ENCODE assay signal across 9 cellular contexts in the genomic region with DNA sequence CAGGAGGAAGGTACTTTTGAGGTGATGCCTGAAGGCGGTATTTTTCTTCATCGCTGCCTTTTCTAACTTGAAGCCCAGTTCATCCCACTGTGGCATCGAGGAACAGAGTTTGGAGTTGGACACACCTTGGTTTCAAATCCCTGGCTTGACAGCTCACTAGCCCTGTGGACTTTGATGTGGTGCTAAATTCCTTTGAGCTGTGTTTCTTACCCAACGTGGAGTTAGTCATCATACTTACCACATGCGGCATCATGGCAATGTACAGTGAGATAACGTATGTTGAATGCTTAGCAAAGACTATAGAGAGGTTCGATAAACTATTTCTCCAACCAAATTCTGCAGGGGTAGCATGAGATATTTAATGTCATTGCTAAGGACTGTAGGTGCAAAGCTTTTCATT. TPM values are rescaled to one million over a fixed set of nuclear protein-coding genes. Genes with fewer than 3 reads are reported as not detected.
DNase-seq lines count a peak whose midpoint lies in the region; TF ChIP-seq lines count a peak whose summit lies in the region.
"Had no signal": no experiment of that assay in that cellular context is flagged by ENCODE, and none has a peak within 500 bp of the region (broad histone marks: within the 10 kb centered on the region; RNA-seq: fewer than 3 reads in every experiment).

No MANE protein-coding gene starts in this region.

- peak overlapping the region in 1 of 2 donors; percentile 49 for H3K9ac ChIP-seq in liver (ENCODE audit: low read depth in 1 of 2, low read length in 2 of 2)

- TF ChIP-seq POLR2A in breast epithelium (IDR thresholded peaks at IDR 0.05) = no peak

- H3K9me3 ChIP-seq in breast epithelium (peaks cover 0 to 1% of the 10 kb centered on the region in 2 donors), liver (ENCODE audit: control insufficient read depth in 4 of 4, low read length in 3 of 4) (no peaks in the 10 kb centered on the region)

- no peak for TF ChIP-seq RAD21 in liver (IDR thresholded peaks at IDR 0.05)

- no peaks in the 10 kb centered on the region for H3K27me3 ChIP-seq in breast epithelium
- H3K27me3 ChIP-seq in liver (ENCODE audit: control insufficient read depth in 4 of 4, insufficient read depth in 4 of 4, low read length in 3 of 4) = no peaks in the 10 kb centered on the region

- TF ChIP-seq CTCF in breast epithelium (IDR thresholded peaks at IDR 0.05) = no peak
- TF ChIP-seq CTCF in liver (IDR thresholded peaks at IDR 0.05; ENCODE audit: low read depth, low read length, missing input control) = no peak

- H3K4me3 ChIP-seq in breast epithelium (no peak overlapping the region), liver (ENCODE audit: low read depth in 1 of 3, low read length in 3 of 3) (no peak overlapping the region)
- H3K4me3 ChIP-seq: SK-N-MC had no signal

- H3K4me1 ChIP-seq in breast epithelium (peaks cover 0 to 18% of the 10 kb centered on the region in 2 donors), liver (ENCODE audit: control insufficient read depth in 4 of 4, insufficient read depth in 4 of 4, low read length in 3 of 4) (peaks cover 27 to 74% (median 67%) of the 10 kb centered on the region in 4 donors)

- WGBS in liver = 47% methylated on average over 7 of the region's 7 CpGs

- DNase-seq in A172 (ENCODE audit: low spot score) (peak; percentile 62), HS-5 (ENCODE audit: low read depth) (peak; percentile 65), breast epithelium (ENCODE audit: low spot score in 2 of 2) (no peak), middle frontal gyrus (ENCODE audit: extremely low spot score, low spot score) (no peak), GOT3 (lab: John Stamatoyannopoulos, UW) (no peak), midbrain (lab: John Stamatoyannopoulos, UW) (no peak)
- DNase-seq in stimulated activated CD4-positive, alpha-beta T cell treated with anti-CD3 and anti-CD28 coated beads, Interleukin-4, amount 100 ng/mL, for 4 hours = no peak

- H3K36me3 ChIP-seq in breast epithelium (no peaks in the 10 kb centered on the region), liver (ENCODE audit: control insufficient read depth in 4 of 4, insufficient read depth in 3 of 4, low read depth in 1 of 4, low read length in 3 of 4) (no peaks in the 10 kb centered on the region)

- intact Hi-C loops in breast epithelium (cut with DNase I; ENCODE audit: low total_unique reads) = no loop called here

- H3K27ac ChIP-seq in breast epithelium (peak overlapping the region; percentile 85 to 94), liver (ENCODE audit: low read depth in 1 of 2, low read length in 2 of 2) (peak overlapping the region; percentile 90 to 91)
- H3K27ac ChIP-seq: SK-N-MC had no signal

TF ChIP-seq in liver, 16 proteins besides CTCF, POLR2A, EP300 and RAD21:
- TF ChIP-seq FOXA1 (IDR thresholded peaks at IDR 0.05) (peak; percentile 37), REST (IDR thresholded peaks at IDR 0.05) (peak; percentile 53), GABPA (IDR thresholded peaks at IDR 0.05 in 1 of 2, conservative IDR thresholded peaks at IDR 0.05 in 1 of 2) (no peak), TAF1 (conservative IDR thresholded peaks at IDR 0.05) (no peak), RXRA (IDR thresholded peaks at IDR 0.05) (peak in 1 of 2 donors; percentile 76), FOXA2 (IDR thresholded peaks at IDR 0.05) (peak; percentile 29), HNF4A (conservative IDR thresholded peaks at IDR 0.05) (peak; percentile 97 to 99), SP1 (IDR thresholded peaks at IDR 0.05) (peak; percentile 83), HNF4G (IDR thresholded peaks at IDR 0.05) (peak; percentile 88), NR2F2 (IDR thresholded peaks at IDR 0.05) (peak; percentile 22), YY1 (IDR thresholded peaks at IDR 0.05) (no peak), EGR1 (IDR thresholded peaks at IDR 0.05; ENCODE audit: low read depth in 2 of 2) (no peak), JUND (IDR thresholded peaks at IDR 0.05) (peak; percentile 87 to 93)
- TF ChIP-seq, protein P1, sequence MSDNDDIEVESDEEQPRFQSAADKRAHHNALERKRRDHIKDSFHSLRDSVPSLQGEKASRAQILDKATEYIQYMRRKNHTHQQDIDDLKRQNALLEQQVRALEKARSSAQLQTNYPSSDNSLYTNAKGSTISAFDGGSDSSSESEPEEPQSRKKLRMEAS (IDR thresholded peaks at IDR 0.05) = peak; percentile 29
- TF ChIP-seq, protein P2, sequence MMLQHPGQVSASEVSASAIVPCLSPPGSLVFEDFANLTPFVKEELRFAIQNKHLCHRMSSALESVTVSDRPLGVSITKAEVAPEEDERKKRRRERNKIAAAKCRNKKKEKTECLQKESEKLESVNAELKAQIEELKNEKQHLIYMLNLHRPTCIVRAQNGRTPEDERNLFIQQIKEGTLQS (IDR thresholded peaks at IDR 0.05) = peak; percentile 84

RNA-seq across cellular contexts. Expression of gene PLEKHG3, which starts 3.4 kb away (rescaled TPM):
- total RNA-seq in A172 (2014; rRNA removed; shearing (Covaris generic)) = 11.2 and 12.3 TPM in 2 replicates
- 10 to 100 TPM; 18.7 to 31.5 (median 30.3) TPM for total RNA-seq in breast epithelium
- 10 to 100 TPM; 14.5 to 14.7 TPM for total RNA-seq in liver
- polyA plus RNA-seq in liver = 10 to 100 TPM in 1 of 2 donors, 1 to 10 TPM in 1; 8.4 to 21.3 TPM

Comparison
In these comparisons a context has a peak if more than half of its experiments do, and no peak if none do; other contexts are left out.
1. DNase-seq: peak in A172 (single experiment) and HS-5 (single experiment); none in breast epithelium (0 of 2), middle frontal gyrus (single experiment), GOT3 (single experiment), midbrain (single experiment) and stimulated activated CD4-positive, alpha-beta T cell treated with anti-CD3 and anti-CD28 coated beads, Interleukin-4, amount 100 ng/mL, for 4 hours (0 of 2).